In genomic region chr19:34282611-34283519, GRCh38 we compare ENCODE assay signal across 18 cellular contexts. TPM values are rescaled to one million over a fixed set of nuclear protein-coding genes. Genes with fewer than 3 reads are reported as not detected.
DNase-seq lines count a peak whose midpoint lies in the region; ATAC-seq and TF ChIP-seq lines count a peak whose summit lies in the region.
"Had no signal": no experiment of that assay in that cellular context is flagged by ENCODE, and none has a peak within 500 bp of the region (broad histone marks: within the 10 kb centered on the region; RNA-seq: fewer than 3 reads in every experiment).

No MANE protein-coding gene starts in this region.

- H3K4me2 ChIP-seq in Karpas-422 (ENCODE audit: low read depth, low read length, poor library complexity, severe bottlenecking): no peak overlapping the region

- DNase-seq in CD4-positive, alpha-beta T cell: no peak
- DNase-seq in Karpas-422 (peak; percentile 35), body of pancreas (peak in 2 of 4 donors; percentile 36 to 37), naive B cell (no peak), NCI-H1092 (lab: John Stamatoyannopoulos, UW) (no peak), NCI-H1105 treated with DMSO at 0.1 percent for 48 hours (lab: John Stamatoyannopoulos, UW) (no peak), NCI-H524 treated with DMSO at 0.1 percent for 48 hours (lab: John Stamatoyannopoulos, UW) (no peak), UCSD-AML1 (lab: John Stamatoyannopoulos, UW; ENCODE audit: unreplicated experiment) (no peak)
- DNase-seq: activated CD8-positive, alpha-beta T cell treated with anti-CD3 and anti-CD28 coated beads, Interleukin-2, amount 10 ng/mL, durations not matched to agents 7 days and 5 days; amniotic stem cell; glutamatergic neuron; H9; immature natural killer cell; NCI-H2081; NCI-H69; stimulated activated CD4-positive, alpha-beta T cell treated with anti-CD3 and anti-CD28 coated beads, Interleukin-4, amount 100 ng/mL, for 1 hour had no signal

- H3K27me3 Mint-ChIP-seq in CD4-positive, alpha-beta T cell: no peaks in the 10 kb centered on the region
- no peaks in the 10 kb centered on the region for H3K27me3 Mint-ChIP-seq in naive B cell

- H3K4me3 Mint-ChIP-seq in CD4-positive, alpha-beta T cell: no peak overlapping the region
- no peak overlapping the region for H3K4me3 Mint-ChIP-seq in naive B cell
- H3K4me3 Mint-ChIP-seq: activated CD8-positive, alpha-beta T cell treated with anti-CD3 and anti-CD28 coated beads, Interleukin-2, amount 10 ng/mL, durations not matched to agents 7 days and 5 days; H9; immature natural killer cell had no signal

- peaks cover 62% of the 10 kb centered on the region for H3K36me3 Mint-ChIP-seq in CD4-positive, alpha-beta T cell (ENCODE audit: low read depth)
- no peaks in the 10 kb centered on the region for H3K36me3 Mint-ChIP-seq in naive B cell

- intact Hi-C loops in CD4-positive, alpha-beta T cell (cut with DNase I, micrococcal nuclease): no loop called here
- intact Hi-C loops in body of pancreas (cut with DNase I): no loop called here

- H3K79me2 ChIP-seq in Karpas-422 (ENCODE audit: low read length): peaks cover 78% of the 10 kb centered on the region

- no peak for TF ChIP-seq POLR2A in body of pancreas (IDR thresholded peaks at IDR 0.05)

- no peaks in the 10 kb centered on the region for H3K9me3 Mint-ChIP-seq in CD4-positive, alpha-beta T cell
- H3K9me3 Mint-ChIP-seq in naive B cell: no peaks in the 10 kb centered on the region
- H3K9me3 Mint-ChIP-seq: activated T-helper 2 cell treated with anti-CD3 and anti-CD28 coated beads, Interferon-gamma antibody, Interleukin-2, Interleukin-4, amounts not matched to agents 10 μg/mL and 5 μg/mL and 100 μg/mL, durations not matched to agents 14 hours and 24 hours and 36 hours; H9; immature natural killer cell had no signal

- H2AFZ ChIP-seq in Karpas-422 (ENCODE audit: low read length): no peak overlapping the region

- no peak for ATAC-seq in CD4-positive, alpha-beta T cell (ENCODE audit: poor library complexity)
- ATAC-seq in body of pancreas (peak; percentile 47), naive B cell (ENCODE audit: low read depth in 2 of 2) (no peak)
- ATAC-seq: activated CD8-positive, alpha-beta T cell treated with anti-CD3 and anti-CD28 coated beads, Interleukin-2, amount 10 ng/mL, durations not matched to agents 7 days and 5 days had no signal

- H3K36me3 ChIP-seq in Karpas-422 (ENCODE audit: insufficient read depth, low read length) (peaks cover 7% of the 10 kb centered on the region; the same call in 1 of the 2 replicates), body of pancreas (replicated peaks in 1 of 2; ENCODE audit: insufficient read depth in 1 of 2, low read depth in 2 of 2) (no peaks in the 10 kb centered on the region)

- H3K4me1 ChIP-seq in Karpas-422 (ENCODE audit: low read length) (peaks cover 3% of the 10 kb centered on the region), body of pancreas (peaks cover 25% of the 10 kb centered on the region)

- CTCF ChIA-PET in CD4-positive, alpha-beta T cell (lab: Charles Lee): no interaction called here

- peak overlapping the region; percentile 25 for H3K27ac Mint-ChIP-seq in CD4-positive, alpha-beta T cell
- H3K27ac Mint-ChIP-seq in naive B cell: peak overlapping the region; percentile 22 to 39 (median 28)
- H3K27ac Mint-ChIP-seq: activated CD8-positive, alpha-beta T cell treated with anti-CD3 and anti-CD28 coated beads, Interleukin-2, amount 10 ng/mL, durations not matched to agents 7 days and 5 days; activated T-helper 2 cell treated with anti-CD3 and anti-CD28 coated beads, Interferon-gamma antibody, Interleukin-2, Interleukin-4, amounts not matched to agents 10 μg/mL and 5 μg/mL and 100 μg/mL, durations not matched to agents 14 hours and 24 hours and 36 hours had no signal

- peaks cover 58% of the 10 kb centered on the region for H3K4me1 Mint-ChIP-seq in CD4-positive, alpha-beta T cell (ENCODE audit: low read depth)
- peaks cover 26 to 47% (median 41%) of the 10 kb centered on the region in 3 donors for H3K4me1 Mint-ChIP-seq in naive B cell

- no peak overlapping the region for H3K9ac ChIP-seq in Karpas-422 (ENCODE audit: low read length)

- TF ChIP-seq CTCF in CD4-positive, alpha-beta T cell (IDR thresholded peaks at IDR 0.05): no peak
- TF ChIP-seq CTCF in body of pancreas (IDR thresholded peaks at IDR 0.05): no peak

- H3K9me2 ChIP-seq in Karpas-422 (replicated peaks; ENCODE audit: insufficient read depth, low read length): no peaks in the 10 kb centered on the region

- no peak overlapping the region for H3K4me3 ChIP-seq in Karpas-422 (ENCODE audit: low read length)
- no peak overlapping the region for H3K4me3 ChIP-seq in body of pancreas
- H3K4me3 ChIP-seq: esophagus muscularis mucosa had no signal

- POLR2A ChIA-PET in CD4-positive, alpha-beta T cell (lab: Charles Lee): interaction anchor here (1.0 to 1.3 kb wide), 2 partner anchors 11 to 13 kb away, joined by 5 to 6 read pairs; no protein-coding TSS in a partner anchor

- H3K27me3 ChIP-seq in CD4-positive, alpha-beta T cell (ENCODE audit: control insufficient read depth, insufficient read depth, low read length): no peaks in the 10 kb centered on the region
- H3K27me3 ChIP-seq in Karpas-422 (ENCODE audit: low read length) (no peaks in the 10 kb centered on the region), body of pancreas (no peaks in the 10 kb centered on the region)
- H3K27me3 ChIP-seq: esophagus muscularis mucosa had no signal

- H4K20me1 ChIP-seq in Karpas-422 (ENCODE audit: insufficient read depth, low read depth, low read length): no peaks in the 10 kb centered on the region

- no peak overlapping the region for H3K27ac ChIP-seq in CD4-positive, alpha-beta T cell (ENCODE audit: low read depth, low read length)
- H3K27ac ChIP-seq in Karpas-422 (ENCODE audit: low read length) (peak overlapping the region; percentile 42), body of pancreas (peak overlapping the region in 2 of 4 donors; percentile 5 to 24)
- H3K27ac ChIP-seq: esophagus muscularis mucosa had no signal

- WGBS in body of pancreas, 2 donors: 40 to 44% methylated on average over 2 of the region's 2 CpGs

- no peaks in the 10 kb centered on the region for H3K9me3 ChIP-seq in CD4-positive, alpha-beta T cell (ENCODE audit: control insufficient read depth, low read length)
- H3K9me3 ChIP-seq in Karpas-422 (ENCODE audit: low read length) (no peaks in the 10 kb centered on the region), body of pancreas (no peaks in the 10 kb centered on the region)
- H3K9me3 ChIP-seq: esophagus muscularis mucosa had no signal

RNA-seq across cellular contexts. Expression of gene GARRE1, which starts 28.5 kb away (rescaled TPM):
- total RNA-seq in CD4-positive, alpha-beta T cell: 10 to 100 TPM; 69.7 to 72.0 TPM
- total RNA-seq in Karpas-422 (2014; rRNA removed; shearing (Covaris generic); ENCODE audit: low replicate concordance): 22.1 and 22.8 TPM in 2 replicates
- total RNA-seq in body of pancreas: 10 to 100 TPM; 17.1 to 26.4 TPM
- polyA plus RNA-seq in naive B cell (ENCODE audit: low read depth in 6 of 6): 10 to 100 TPM in 2 of 6 donors, 1 to 10 TPM in 4; 2.1 to 16.9 (median 9.4) TPM
